9 cellular contexts compared by ENCODE assay signal in the genomic region with DNA sequence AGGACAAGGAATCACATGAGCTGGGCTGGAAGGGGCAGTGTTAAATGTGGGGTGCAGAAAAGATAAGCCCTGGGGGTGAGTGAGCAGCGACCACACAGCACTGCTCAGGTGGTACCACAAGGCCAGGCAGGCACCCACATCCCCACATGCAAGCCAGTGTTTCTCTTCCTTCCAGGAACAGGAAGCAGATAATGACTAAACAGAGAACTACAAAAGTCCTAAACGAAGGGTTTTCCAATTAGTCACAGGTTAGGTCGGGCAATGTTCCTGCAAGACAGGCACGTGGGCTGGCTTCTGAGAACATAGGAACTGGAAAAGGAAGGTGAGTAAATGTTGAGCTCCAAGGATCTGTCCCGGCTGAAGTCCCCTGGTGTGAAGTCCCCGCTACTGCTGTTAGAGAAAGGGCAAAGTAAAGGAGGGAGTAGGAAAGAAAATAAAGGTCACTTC. TPM values are rescaled to one million over a fixed set of nuclear protein-coding genes. Genes with fewer than 3 reads are reported as not detected.
A peak's percentile ranks its signal among the peaks of the same experiment; 100 is the strongest.
DNase-seq lines count a peak whose midpoint lies in the region; ATAC-seq, FAIRE-seq and TF ChIP-seq lines count a peak whose summit lies in the region.
"Had no signal": no experiment of that assay in that cellular context is flagged by ENCODE, and none has a peak within 500 bp of the region (broad histone marks: within the 10 kb centered on the region; RNA-seq: fewer than 3 reads in every experiment).

No MANE protein-coding gene starts in this region.

- DNase-seq in AG08396 (ENCODE audit: low spot score), result peak; percentile 79
- DNase-seq in HFF-Myc (ENCODE audit: extremely low read depth, low read depth), result peak; percentile 70
- peak; percentile 41 for DNase-seq in UCSD-AML1 (lab: John Stamatoyannopoulos, UW; ENCODE audit: unreplicated experiment)
- peak; percentile 54 for DNase-seq in fibroblast of peridontal ligament (ENCODE audit: extremely low read depth)
- DNase-seq in sciatic nerve (ENCODE audit: low spot score), result no peak
- no peak for DNase-seq in frontal cortex (ENCODE audit: low spot score in 2 of 2)
- no peak for DNase-seq in GM20000 (ENCODE audit: low spot score)

- TF ChIP-seq CTCF in HFF-Myc (IDR thresholded peaks at IDR 0.05; ENCODE audit: low read depth, low read length, missing control alignments), result peak; percentile 9
- no peak for TF ChIP-seq CTCF in GM20000 (IDR thresholded peaks at IDR 0.05; ENCODE audit: extremely low read depth, missing control alignments)

- peak; percentile 61 for ATAC-seq in sciatic nerve
- no peak for ATAC-seq in GM18861 (IDR thresholded peaks at IDR 0.05; ENCODE audit: unreplicated experiment)

- FAIRE-seq in frontal cortex (lab: Jason Lieb, UNC), result no peak
- FAIRE-seq: GM18507 had no signal

- intact Hi-C loops in sciatic nerve (cut with DNase I), result no loop called here

- no peak overlapping the region for H3K4me3 ChIP-seq in HFF-Myc (replicated peaks; ENCODE audit: low read depth, low read length)

RNA-seq across cellular contexts. Expression of a gene that starts 19.5 kb away (rescaled TPM):
- total RNA-seq in sciatic nerve (80.6 TPM), frontal cortex (38.7 TPM)

Comparison
In these comparisons a context has a peak if more than half of its experiments do, and no peak if none do; other contexts are left out.
1. DNase-seq: peak in AG08396 (single experiment), HFF-Myc (single experiment), UCSD-AML1 (single experiment) and fibroblast of peridontal ligament (single experiment); none in sciatic nerve (single experiment), frontal cortex (0 of 2) and GM20000 (single experiment).